Comparison of ENCODE assay signal across 21 cellular contexts in genomic region chr20:58566981-58567380, GRCh38. TPM values are rescaled to one million over a fixed set of nuclear protein-coding genes. Genes with fewer than 3 reads are reported as not detected.
DNase-seq lines count a peak whose midpoint lies in the region; ATAC-seq and TF ChIP-seq lines count a peak whose summit lies in the region.
"Had no signal": no experiment of that assay in that cellular context is flagged by ENCODE, and none has a peak within 500 bp of the region (broad histone marks: within the 10 kb centered on the region; RNA-seq: fewer than 3 reads in every experiment).

No MANE protein-coding gene starts in this region.

- H4K91ac ChIP-seq in IMR-90 (ENCODE audit: insufficient read depth, low read depth, low read length), result no peak overlapping the region

- ATAC-seq in activated naive CD8-positive, alpha-beta T cell treated with anti-CD3 and anti-CD28 coated beads, Interleukin-2, amount 50 U/mL, for 24 hours, result peak; percentile 15
- ATAC-seq in IMR-90 (ENCODE audit: low read depth) (no peak), aorta (ENCODE audit: low FRiP score) (no peak), HG03175 (IDR thresholded peaks at IDR 0.05; ENCODE audit: unreplicated experiment) (no peak), HG02571 (IDR thresholded peaks at IDR 0.05; ENCODE audit: unreplicated experiment) (no peak)
- ATAC-seq: HCT116, K562 had no signal

- no peak overlapping the region for H3K27ac Mint-ChIP-seq in activated naive CD8-positive, alpha-beta T cell treated with anti-CD3 and anti-CD28 coated beads, Interleukin-2, amount 50 U/mL, for 24 hours
- no peak overlapping the region for H3K27ac Mint-ChIP-seq in activated naive CD8-positive, alpha-beta T cell treated with anti-CD3 and anti-CD28 coated beads for 36 hours
- H3K27ac Mint-ChIP-seq: CD4-positive, alpha-beta memory T cell; HFFc6 had no signal

- no peak overlapping the region for H2BK15ac ChIP-seq in IMR-90 (ENCODE audit: low read depth, low read length)

- H3K79me2 ChIP-seq in SK-N-SH (ENCODE audit: insufficient read depth), result no peaks in the 10 kb centered on the region

- no peaks in the 10 kb centered on the region for H3K9me1 ChIP-seq in IMR-90 (ENCODE audit: insufficient read depth, low read length)

- H3K9me2 ChIP-seq in SK-N-SH, result no peaks in the 10 kb centered on the region

- H3K14ac ChIP-seq in IMR-90 (replicated peaks; ENCODE audit: low read depth, low read length), result no peak overlapping the region

- no peak overlapping the region for H3K56ac ChIP-seq in IMR-90 (ENCODE audit: extremely low read depth, insufficient read depth, low read length)

- no peak overlapping the region for H2BK20ac ChIP-seq in IMR-90 (ENCODE audit: low read depth, low read length)

- no peak overlapping the region for H2BK120ac ChIP-seq in IMR-90 (ENCODE audit: low read depth, low read length)

- H3F3A ChIP-seq in SK-N-SH (replicated peaks; ENCODE audit: insufficient read depth), result peaks cover 6% of the 10 kb centered on the region

- no peak for DNase-seq in activated naive CD8-positive, alpha-beta T cell treated with anti-CD3 and anti-CD28 coated beads, Interleukin-2, amount 50 U/mL, for 24 hours
- no peak for DNase-seq in activated naive CD8-positive, alpha-beta T cell treated with anti-CD3 and anti-CD28 coated beads for 36 hours
- no peak for DNase-seq in IMR-90
- peak; percentile 13 for DNase-seq in dermis blood vessel endothelial cell
- DNase-seq in aorta, result peak; percentile 8 to 26
- no peak for DNase-seq in SK-N-SH
- DNase-seq: ACHN; BE2C; CD4-positive, alpha-beta memory T cell; DMS153; DMS79; GF-D8; GOT3; H7; HFFc6 had no signal

- peaks cover 10% of the 10 kb centered on the region for H3K4me1 ChIP-seq in IMR-90 (ENCODE audit: control insufficient read depth, insufficient read depth, low read length)
- H3K4me1 ChIP-seq in aorta (ENCODE audit: control insufficient read depth in 1 of 2, insufficient read depth in 2 of 2, low read length in 2 of 2), result no peaks in the 10 kb centered on the region
- peaks cover 0 to 30% of the 10 kb centered on the region in 2 experiments; a peak in 2 of 4 replicates for H3K4me1 ChIP-seq in SK-N-SH (ENCODE audit: control insufficient read depth in 1 of 2, insufficient read depth in 2 of 2, low read depth in 1 of 2, low read length in 1 of 2)
- H3K4me1 ChIP-seq: BE2C had no signal

- in situ Hi-C loops in IMR-90 (cut with MboI; ENCODE audit: low sequenced_read_pairs), result no loop called here

- no peaks in the 10 kb centered on the region for H4K20me1 ChIP-seq in IMR-90 (ENCODE audit: insufficient read depth, low read length)
- H4K20me1 ChIP-seq in SK-N-SH (ENCODE audit: insufficient read depth), result no peaks in the 10 kb centered on the region

- H3K79me1 ChIP-seq in IMR-90 (ENCODE audit: low read depth in 1 of 2, low read length in 2 of 2), result no peaks in the 10 kb centered on the region; a peak in 1 of 4 replicates

- H3K27me3 ChIP-seq in IMR-90 (ENCODE audit: control insufficient read depth, insufficient read depth, low read length) (no peaks in the 10 kb centered on the region), aorta (ENCODE audit: control insufficient read depth in 1 of 2, insufficient read depth in 2 of 2, low read length in 1 of 2) (no peaks in the 10 kb centered on the region), SK-N-SH (ENCODE audit: insufficient read depth) (no peaks in the 10 kb centered on the region)
- H3K27me3 ChIP-seq: BE2C had no signal

- WGBS in IMR-90 (ENCODE audit: extremely low coverage in 2 of 2, insufficient read length in 1 of 2), 2 experiments, result 90% methylated on average over 4 of the region's 6 CpGs; no CpG with 5 or more reads in 1 of the 2 experiments
- 93 to 96% methylated on average over 6 of the region's 6 CpGs for WGBS in aorta, 2 donors
- WGBS in SK-N-SH (ENCODE audit: low lambda C conversion rate), result 86% methylated on average over 6 of the region's 6 CpGs

- no peak overlapping the region for H4K8ac ChIP-seq in IMR-90 (ENCODE audit: low read depth in 2 of 2, low read length in 2 of 2)

- no TSS peak for BruUV-seq in IMR-90 (replicated peaks; lab: Mats Ljungman, UMichigan)

- no peak overlapping the region for H3K23ac ChIP-seq in IMR-90 (ENCODE audit: low read depth, low read length)

- no peak for TF ChIP-seq POLR2A in IMR-90 (IDR thresholded peaks at IDR 0.05; ENCODE audit: low read depth, low read length)

- H3K27me3 Mint-ChIP-seq in activated naive CD8-positive, alpha-beta T cell treated with anti-CD3 and anti-CD28 coated beads, Interleukin-2, amount 50 U/mL, for 24 hours, result peaks cover 2% of the 10 kb centered on the region
- H3K27me3 Mint-ChIP-seq in activated naive CD8-positive, alpha-beta T cell treated with anti-CD3 and anti-CD28 coated beads for 36 hours, result no peaks in the 10 kb centered on the region

- H4K5ac ChIP-seq in IMR-90 (ENCODE audit: low read depth, low read length), result no peak overlapping the region

- dilution Hi-C loops in IMR-90 (cut with HindIII; ENCODE audit: low sequenced_read_pairs, unreplicated experiment), result no loop called here

- intact Hi-C loops in IMR-90 (cut with micrococcal nuclease), result no loop called here
- intact Hi-C loops in aorta (cut with DNase I), result no loop called here

- no peak overlapping the region for H3K27ac ChIP-seq in IMR-90 (ENCODE audit: insufficient read depth, low read length)
- no peak overlapping the region for H3K27ac ChIP-seq in aorta (ENCODE audit: low read depth in 1 of 2, low read length in 2 of 2)
- H3K27ac ChIP-seq in SK-N-SH (ENCODE audit: low read depth in 2 of 2, low read length in 1 of 2), result no peak overlapping the region

- no peak for TF ChIP-seq EP300 in SK-N-SH (IDR thresholded peaks at IDR 0.05; ENCODE audit: borderline replicate concordance in 1 of 2, low read depth in 1 of 2, low read length in 1 of 2)

- H3K9me3 Mint-ChIP-seq in activated naive CD8-positive, alpha-beta T cell treated with anti-CD3 and anti-CD28 coated beads, Interleukin-2, amount 50 U/mL, for 24 hours, result peaks cover 5% of the 10 kb centered on the region
- H3K9me3 Mint-ChIP-seq in activated naive CD8-positive, alpha-beta T cell treated with anti-CD3 and anti-CD28 coated beads for 36 hours, result peaks cover 1% of the 10 kb centered on the region
- H3K9me3 Mint-ChIP-seq: HFFc6 had no signal

- TF ChIP-seq CTCF in IMR-90 (conservative IDR thresholded peaks at IDR 0.05; ENCODE audit: low read depth, low read length), result no peak
- no peak for TF ChIP-seq CTCF in SK-N-SH (IDR thresholded peaks at IDR 0.05)

- no peak overlapping the region for H2AK9ac ChIP-seq in IMR-90 (replicated peaks; ENCODE audit: low read depth, low read length, poor library complexity)

- H2AK5ac ChIP-seq in IMR-90 (ENCODE audit: low read depth, low read length), result peak overlapping the region; percentile 46; the same call in 1 of the 2 replicates

- H3K4me2 ChIP-seq in IMR-90 (ENCODE audit: low read depth, low read length), result no peak overlapping the region
- no peak overlapping the region for H3K4me2 ChIP-seq in SK-N-SH

- H3K9me3 ChIP-seq in IMR-90 (ENCODE audit: control insufficient read depth, insufficient read depth, low read length) (no peaks in the 10 kb centered on the region), aorta (ENCODE audit: control insufficient read depth, low read length) (no peaks in the 10 kb centered on the region), SK-N-SH (no peaks in the 10 kb centered on the region; the same call in 1 of the 2 replicates)
- H3K9me3 ChIP-seq: BE2C had no signal

- H3K4me3 ChIP-seq in IMR-90 (ENCODE audit: insufficient read depth, low read depth, low read length) (no peak overlapping the region), aorta (ENCODE audit: low read length in 2 of 2) (no peak overlapping the region), SK-N-SH (ENCODE audit: low read depth in 2 of 2, low read length in 1 of 2) (no peak overlapping the region)
- H3K4me3 ChIP-seq: K562 had no signal

- H3K18ac ChIP-seq in IMR-90 (ENCODE audit: low read depth, low read length), result no peak overlapping the region

- POLR2A ChIA-PET in IMR-90 (lab: Charles Lee; ENCODE audit: unreplicated experiment) (no interaction called here), SK-N-SH (lab: Yijun Ruan, JAX) (no interaction called here)

- no peaks in the 10 kb centered on the region for H3K36me3 Mint-ChIP-seq in activated naive CD8-positive, alpha-beta T cell treated with anti-CD3 and anti-CD28 coated beads, Interleukin-2, amount 50 U/mL, for 24 hours (ENCODE audit: low read depth)
- no peaks in the 10 kb centered on the region for H3K36me3 Mint-ChIP-seq in activated naive CD8-positive, alpha-beta T cell treated with anti-CD3 and anti-CD28 coated beads for 36 hours
- H3K36me3 Mint-ChIP-seq: CD14-positive monocyte; CD4-positive, alpha-beta memory T cell had no signal

- TF ChIP-seq RAD21 in IMR-90 (IDR thresholded peaks at IDR 0.05; ENCODE audit: low read length) (no peak), SK-N-SH (IDR thresholded peaks at IDR 0.05; ENCODE audit: low read length) (no peak)

- no peak overlapping the region for H3K9ac ChIP-seq in IMR-90 (ENCODE audit: low read depth, low read length)
- H3K9ac ChIP-seq in SK-N-SH, result no peak overlapping the region

- H3K4ac ChIP-seq in IMR-90 (ENCODE audit: low read depth, low read length), result no peak overlapping the region

- H2BK5ac ChIP-seq in IMR-90 (ENCODE audit: low read depth, low read length, poor library complexity, severe bottlenecking), result no peak overlapping the region

- peaks cover 7% of the 10 kb centered on the region for H3K4me1 Mint-ChIP-seq in activated naive CD8-positive, alpha-beta T cell treated with anti-CD3 and anti-CD28 coated beads, Interleukin-2, amount 50 U/mL, for 24 hours
- H3K4me1 Mint-ChIP-seq in activated naive CD8-positive, alpha-beta T cell treated with anti-CD3 and anti-CD28 coated beads for 36 hours, result no peaks in the 10 kb centered on the region

- CTCF ChIA-PET in IMR-90 (lab: Yijun Ruan, JAX), result no interaction called here
- CTCF ChIA-PET in SK-N-SH (lab: Yijun Ruan, JAX), result interaction anchor here (0.7 kb wide), 1 partner anchor 78 kb away, joined by 3 read pairs; no protein-coding TSS in a partner anchor

- H2AFZ ChIP-seq in IMR-90 (replicated peaks; ENCODE audit: low read length, poor library complexity), result no peak overlapping the region
- no peak overlapping the region for H2AFZ ChIP-seq in SK-N-SH (ENCODE audit: low read depth)

- H3K36me3 ChIP-seq in IMR-90 (ENCODE audit: control insufficient read depth, insufficient read depth, low read length), result no peaks in the 10 kb centered on the region
- H3K36me3 ChIP-seq in aorta (ENCODE audit: control insufficient read depth in 1 of 2, insufficient read depth in 2 of 2, low read length in 1 of 2), result no peaks in the 10 kb centered on the region
- no peaks in the 10 kb centered on the region for H3K36me3 ChIP-seq in SK-N-SH (replicated peaks in 1 of 2; ENCODE audit: control insufficient read depth in 1 of 2, insufficient read depth in 2 of 2, low read length in 1 of 2)
- H3K36me3 ChIP-seq: BE2C had no signal

- no peak overlapping the region for H3K4me3 Mint-ChIP-seq in activated naive CD8-positive, alpha-beta T cell treated with anti-CD3 and anti-CD28 coated beads, Interleukin-2, amount 50 U/mL, for 24 hours
- H3K4me3 Mint-ChIP-seq in activated naive CD8-positive, alpha-beta T cell treated with anti-CD3 and anti-CD28 coated beads for 36 hours, result no peak overlapping the region
- H3K4me3 Mint-ChIP-seq: CD14-positive monocyte; CD4-positive, alpha-beta memory T cell; HFFc6 had no signal

RNA-seq across cellular contexts. Expression of gene APCDD1L, which starts 51.8 kb away (rescaled TPM):
- not detected for total RNA-seq in activated naive CD8-positive, alpha-beta T cell treated with anti-CD3 and anti-CD28 coated beads for 36 hours
- total RNA-seq in IMR-90 (2012; rRNA removed), result 2.2 and 2.5 TPM in 2 replicates
- polyA plus RNA-seq in IMR-90 (2012; rRNA removed), result 18.0 and 18.3 TPM in 2 replicates
- polyA plus RNA-seq in IMR-90 (2012; cell fraction: cytosol; rRNA removed), result 11.4 and 19.3 TPM in 2 replicates
- polyA plus RNA-seq in IMR-90 (2012; cell fraction: nucleus; rRNA removed; ENCODE audit: low replicate concordance), result 7.7 and 18.8 TPM in 2 replicates
- total RNA-seq in dermis blood vessel endothelial cell, result 0.17 and 0.19 TPM in 2 replicates
- 10 to 100 TPM in 1 of 2 donors, 1 to 10 TPM in 1; 1.7 to 14.6 TPM for total RNA-seq in aorta
- polyA plus RNA-seq in aorta, result 1 to 10 TPM; 1.3 to 2.4 TPM
- 0.31 and 0.99 TPM in 2 replicates for polyA plus RNA-seq in SK-N-SH (2012; rRNA removed)
- polyA plus RNA-seq in SK-N-SH (2012; cell fraction: cytosol; rRNA removed), result 0.36 and 0.47 TPM in 2 replicates
- polyA plus RNA-seq in SK-N-SH (2012; cell fraction: nucleus; rRNA removed), result 0.60 and 0.76 TPM in 2 replicates
- total RNA-seq: CD4-positive, alpha-beta memory T cell; HT-29; K562 had no signal
- polyA plus RNA-seq: CD14-positive monocyte, K562 had no signal

Comparison
In these comparisons a context has a peak if more than half of its experiments do, and no peak if none do; other contexts are left out.
1. DNase-seq: peak in dermis blood vessel endothelial cell (single experiment) and aorta (2 of 2); none in activated naive CD8-positive, alpha-beta T cell treated with anti-CD3 and anti-CD28 coated beads, Interleukin-2, amount 50 U/mL, for 24 hours (single experiment), activated naive CD8-positive, alpha-beta T cell treated with anti-CD3 and anti-CD28 coated beads for 36 hours (single experiment), IMR-90 (single experiment) and SK-N-SH (single experiment).